Comparison of ENCODE assay signal across 8 cellular contexts in the genomic region with DNA sequence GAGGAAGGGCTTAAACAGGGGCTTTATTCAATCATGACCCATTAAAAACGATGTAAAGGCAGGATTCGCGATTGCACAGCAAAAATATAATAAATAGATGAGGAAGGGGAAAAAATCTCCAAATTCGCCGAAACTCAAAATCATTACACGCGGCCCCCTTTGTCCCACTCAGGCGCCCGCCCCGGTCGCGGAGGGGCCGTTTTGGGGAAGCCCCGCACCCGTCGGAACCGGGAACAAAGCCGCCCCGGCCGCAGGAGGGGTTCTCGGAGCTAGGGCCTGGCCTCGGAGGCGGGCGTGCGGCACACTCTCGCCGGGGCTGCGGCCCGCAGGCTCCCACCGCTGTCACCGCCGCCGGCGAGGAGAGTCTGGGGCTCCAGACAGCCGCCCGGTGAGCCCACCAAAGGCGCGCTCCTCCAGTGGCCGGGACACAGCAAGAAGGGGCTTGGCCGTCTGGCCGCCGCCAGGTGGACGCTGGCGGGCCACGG. TPM values are rescaled to one million over a fixed set of nuclear protein-coding genes. Genes with fewer than 3 reads are reported as not detected.
DNase-seq lines count a peak whose midpoint lies in the region; ATAC-seq and TF ChIP-seq lines count a peak whose summit lies in the region.

No MANE protein-coding gene starts in this region.

- peak overlapping the region; percentile 90 for H3K4me3 ChIP-seq in SJSA1
- H3K4me3 ChIP-seq in astrocyte of the spinal cord (ENCODE audit: low read depth, low read length), result peak overlapping the region; percentile 89
- H3K4me3 ChIP-seq in kidney epithelial cell (ENCODE audit: low read depth, low read length), result peak overlapping the region; percentile 86

- DNase-seq in NCI-H146 (lab: John Stamatoyannopoulos, UW) (peak; percentile 49), NCI-H146 treated with DMSO at 0.1 percent for 48 hours (lab: John Stamatoyannopoulos, UW; ENCODE audit: unreplicated experiment) (no peak), SJSA1 (ENCODE audit: low read depth in 1 of 2, low spot score in 2 of 2) (no peak), astrocyte of the spinal cord (ENCODE audit: low read depth, low spot score) (peak; percentile 1), kidney epithelial cell (ENCODE audit: low read depth) (no peak), NCI-H226 (no peak)
- DNase-seq in stimulated activated CD4-positive, alpha-beta T cell treated with anti-CD3 and anti-CD28 coated beads, Interleukin-4, amount 100 ng/mL, for 1 hour, result peak; percentile 39

- in situ Hi-C loops in astrocyte of the spinal cord (cut with HindIII; ENCODE audit: low sequenced_read_pairs), result no loop called here

- no peak for TF ChIP-seq CTCF in astrocyte of the spinal cord (IDR thresholded peaks at IDR 0.05; ENCODE audit: low read depth, low read length)
- TF ChIP-seq CTCF in kidney epithelial cell (IDR thresholded peaks at IDR 0.05; ENCODE audit: insufficient read depth, low read length, poor library complexity, severe bottlenecking), result no peak

- peaks cover 11% of the 10 kb centered on the region for H3K36me3 ChIP-seq in SJSA1
- H3K36me3 ChIP-seq in kidney epithelial cell (ENCODE audit: control insufficient read depth, insufficient read depth, low read length), result no peaks in the 10 kb centered on the region

- H3K9me3 ChIP-seq in SJSA1 (replicated peaks), result 0 out of 2 replicates have a peak, but pooled peaks cover 2% of the 10 kb centered on the region

- ATAC-seq in HG02885 (IDR thresholded peaks at IDR 0.05; ENCODE audit: poor library complexity, unreplicated experiment), result peak; percentile 15

- H3K27me3 ChIP-seq in SJSA1 (replicated peaks) (no peaks in the 10 kb centered on the region), kidney epithelial cell (ENCODE audit: control insufficient read depth, insufficient read depth, low read length) (no peaks in the 10 kb centered on the region)

- H3K4me1 ChIP-seq in SJSA1 (replicated peaks), result peaks cover 14% of the 10 kb centered on the region

- H3K27ac ChIP-seq in SJSA1, result peak overlapping the region; percentile 71

RNA-seq across cellular contexts. Expression of a gene that starts 0.5 kb away (rescaled TPM):
- total RNA-seq in SJSA1 (2014; rRNA removed; shearing (Covaris generic)), result 33.9 and 37.2 TPM in 2 replicates
- 7.5 and 10.1 TPM in 2 replicates for total RNA-seq in kidney epithelial cell

RNA-seq across cellular contexts. Expression of a gene that starts 53.7 kb away (rescaled TPM):
- total RNA-seq in SJSA1 (2014; rRNA removed; shearing (Covaris generic)), result 14.8 and 15.7 TPM in 2 replicates
- total RNA-seq in kidney epithelial cell, result 71.2 and 73.3 TPM in 2 replicates

Comparison
In these comparisons a context has a peak if more than half of its experiments do, and no peak if none do; other contexts are left out.
1. DNase-seq: peak in NCI-H146 (single experiment), astrocyte of the spinal cord (single experiment) and stimulated activated CD4-positive, alpha-beta T cell treated with anti-CD3 and anti-CD28 coated beads, Interleukin-4, amount 100 ng/mL, for 1 hour (single experiment); none in NCI-H146 treated with DMSO at 0.1 percent for 48 hours (single experiment), SJSA1 (0 of 2), kidney epithelial cell (single experiment) and NCI-H226 (single experiment).
2. Peak in every context shown above with its lines, with median percentiles within 50 percentile points of each other: H3K4me3 ChIP-seq.